Comparison of ENCODE assay signal across 2 cellular contexts in genomic region chr1:214224605-214225354, GRCh38.
TF ChIP-seq lines count a peak whose summit lies in the region.

No MANE protein-coding gene starts in this region.

TF ChIP-seq in K562, 482 proteins besides CTCF, POLR2A, EP300 and RAD21:
- TF ChIP-seq EGR1 (conservative IDR thresholded peaks at IDR 0.05), result no peak
- no peak for TF ChIP-seq CHAMP1 (IDR thresholded peaks at IDR 0.05)
- no peak for TF ChIP-seq POU5F1 (IDR thresholded peaks at IDR 0.05; ENCODE audit: borderline replicate concordance, low read depth, low read length, partially characterized antibody)
- no peak for TF ChIP-seq ZNF449 (CRISPR knock-in tag; IDR thresholded peaks at IDR 0.05)
- TF ChIP-seq THAP12 (CRISPR knock-in tag; IDR thresholded peaks at IDR 0.05), result no peak
- no peak for TF ChIP-seq ZNF133 (CRISPR knock-in tag; IDR thresholded peaks at IDR 0.05)
- no peak for TF ChIP-seq SMARCC2 (IDR thresholded peaks at IDR 0.05; ENCODE audit: low read depth)
- TF ChIP-seq U2AF2 (optimal IDR thresholded peaks at IDR 0.05; ENCODE audit: low read depth, low read length), result no peak
- no peak for TF ChIP-seq ETV6 (IDR thresholded peaks at IDR 0.05; ENCODE audit: borderline replicate concordance in 1 of 2, low read depth in 2 of 2, low read length in 1 of 2)
- TF ChIP-seq ETV6 (CRISPR knock-in tag; IDR thresholded peaks at IDR 0.05; ENCODE audit: borderline replicate concordance), result no peak
TF ChIP-seq in K562: peak in this region for 0.

TF ChIP-seq in SK-N-SH, 30 proteins besides CTCF, POLR2A, EP300 and RAD21:
- TF ChIP-seq FOXM1 (IDR thresholded peaks at IDR 0.05; ENCODE audit: low read depth), result no peak
- no peak for TF ChIP-seq USF2 (IDR thresholded peaks at IDR 0.05; ENCODE audit: borderline replicate concordance, low read depth, low read length)
- no peak for TF ChIP-seq IRF3 (IDR thresholded peaks at IDR 0.05; ENCODE audit: low read depth, low read length)
- no peak for TF ChIP-seq MAX (IDR thresholded peaks at IDR 0.05; ENCODE audit: low read depth)
- TF ChIP-seq USF1 (IDR thresholded peaks at IDR 0.05; ENCODE audit: borderline replicate concordance, low read depth), result no peak
- no peak for TF ChIP-seq POLR2AphosphoS5 (IDR thresholded peaks at IDR 0.05; ENCODE audit: low read depth, low read length)
- no peak for TF ChIP-seq PBX3 (IDR thresholded peaks at IDR 0.05)
- TF ChIP-seq TEAD4 (IDR thresholded peaks at IDR 0.05; ENCODE audit: borderline replicate concordance, insufficient read depth), result no peak
- TF ChIP-seq GABPA (IDR thresholded peaks at IDR 0.05; ENCODE audit: low read depth), result no peak
